In the genomic region with DNA sequence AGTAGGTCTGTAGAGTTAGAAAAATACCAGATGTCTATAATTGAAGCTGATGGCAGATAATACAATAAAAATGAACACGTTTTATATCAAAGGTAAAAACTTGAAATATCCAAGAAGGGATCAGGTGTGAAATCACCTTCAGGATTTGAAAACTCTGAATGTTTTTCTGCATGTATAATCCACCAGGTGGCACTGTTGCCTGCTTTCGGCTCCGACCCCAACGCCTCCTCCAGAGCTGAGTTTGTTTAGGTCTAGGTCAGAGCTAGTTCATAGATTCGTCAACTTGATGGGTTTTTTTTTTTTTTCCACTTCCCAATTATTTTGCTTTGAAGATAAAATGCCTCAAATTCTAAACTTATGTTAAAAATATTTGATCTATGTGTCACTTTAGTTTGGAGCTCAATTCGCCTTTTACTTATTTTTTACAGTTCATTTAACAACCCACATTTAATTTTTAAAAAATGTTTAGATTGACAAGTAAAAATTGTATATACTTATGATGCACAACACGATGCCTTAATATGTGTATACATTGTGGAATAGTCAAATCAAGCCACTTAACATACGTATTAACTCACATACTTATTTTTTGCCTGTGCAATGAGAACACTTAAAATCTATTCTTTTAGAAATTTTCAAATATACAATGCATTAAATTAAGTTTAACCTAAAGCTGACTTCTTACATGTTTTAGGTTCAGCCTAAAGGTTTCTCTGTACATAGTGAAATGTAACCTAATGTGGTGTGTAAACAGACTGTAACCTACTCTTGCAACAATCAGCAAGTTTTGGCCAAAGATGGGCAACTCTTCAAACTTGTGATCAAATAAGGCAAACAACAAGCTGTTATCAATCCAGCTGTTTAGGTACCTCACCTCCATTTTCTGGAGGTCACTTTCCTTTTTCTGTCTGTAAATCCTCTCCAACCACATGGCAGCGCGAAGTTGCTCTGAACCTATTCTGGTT, we compare ENCODE assay signal across 7 cellular contexts. TPM values are rescaled to one million over a fixed set of nuclear protein-coding genes. Genes with fewer than 3 reads are reported as not detected.
DNase-seq lines count a peak whose midpoint lies in the region; ATAC-seq, FAIRE-seq and TF ChIP-seq lines count a peak whose summit lies in the region.

No MANE protein-coding gene starts in this region.

- no peaks in the 10 kb centered on the region for H3K4me1 Mint-ChIP-seq in activated T-helper 17 cell treated with anti-CD3 and anti-CD28 coated beads, Interleukin-2, amount 50 U/mL, for 72 hours

- H3K27ac Mint-ChIP-seq in activated T-helper 17 cell treated with anti-CD3 and anti-CD28 coated beads, Interleukin-2, amount 50 U/mL, for 72 hours, result no peak overlapping the region

- H3K4me3 ChIP-seq in fibroblast of the aortic adventitia (ENCODE audit: low read depth, low read length) (no peak overlapping the region), thoracic aorta (no peak overlapping the region)

- TF ChIP-seq CTCF in GM12873 (IDR thresholded peaks at IDR 0.05; ENCODE audit: insufficient read depth, low read depth, low read length, missing control alignments), result peak; percentile 64
- peak; percentile 77 for TF ChIP-seq CTCF in fibroblast of the aortic adventitia (IDR thresholded peaks at IDR 0.05; ENCODE audit: insufficient read depth, low read length)
- peak; percentile 80 for TF ChIP-seq CTCF in thoracic aorta (IDR thresholded peaks at IDR 0.05)

- peak; percentile 68 for FAIRE-seq in RCC 7860 (lab: Jason Lieb, UNC)

- no peaks in the 10 kb centered on the region for H3K27me3 ChIP-seq in thoracic aorta (replicated peaks; ENCODE audit: insufficient read depth)

- no peak overlapping the region for H3K4me3 Mint-ChIP-seq in activated T-helper 17 cell treated with anti-CD3 and anti-CD28 coated beads, Interleukin-2, amount 50 U/mL, for 72 hours

- H3K36me3 ChIP-seq in thoracic aorta, result no peaks in the 10 kb centered on the region

- peak; percentile 49 for ATAC-seq in activated T-helper 17 cell treated with anti-CD3 and anti-CD28 coated beads, Interleukin-2, amount 50 U/mL, for 72 hours (replicated peaks)
- ATAC-seq in thoracic aorta (ENCODE audit: insufficient number of reproducible peaks, low FRiP score, low read depth), result no peak

- DNase-seq in HUDEP-2 (lab: John Stamatoyannopoulos, UW; ENCODE audit: unreplicated experiment in 76 of 76) (peak in 45 of 76 experiments; percentile 2 to 58 (median 24)), RCC 7860 (ENCODE audit: low spot score) (peak; percentile 15), fibroblast of the aortic adventitia (ENCODE audit: low read depth) (peak; percentile 63), occipital lobe (lab: John Stamatoyannopoulos, UW) (peak; percentile 12), thoracic aorta (ENCODE audit: low spot score) (no peak)

- H3K4me1 ChIP-seq in thoracic aorta (ENCODE audit: control insufficient read depth in 1 of 2, low read depth in 2 of 2), result no peaks in the 10 kb centered on the region

- H3K9me3 Mint-ChIP-seq in activated T-helper 17 cell treated with anti-CD3 and anti-CD28 coated beads, Interleukin-2, amount 50 U/mL, for 72 hours, result peaks cover 3% of the 10 kb centered on the region

- no peaks in the 10 kb centered on the region for H3K36me3 Mint-ChIP-seq in activated T-helper 17 cell treated with anti-CD3 and anti-CD28 coated beads, Interleukin-2, amount 50 U/mL, for 72 hours (ENCODE audit: low read depth)

- H3K27ac ChIP-seq in thoracic aorta, result no peak overlapping the region

- H3K27me3 Mint-ChIP-seq in activated T-helper 17 cell treated with anti-CD3 and anti-CD28 coated beads, Interleukin-2, amount 50 U/mL, for 72 hours, result peaks cover 40% of the 10 kb centered on the region

- H3K9me3 ChIP-seq in thoracic aorta, result peaks cover 11% of the 10 kb centered on the region

RNA-seq across cellular contexts. Expression of gene ENPP4, which starts 39.4 kb away (rescaled TPM):
- 1 to 10 TPM; 7.4 to 9.1 TPM for total RNA-seq in activated T-helper 17 cell treated with anti-CD3 and anti-CD28 coated beads, Interleukin-2, amount 50 U/mL, for 72 hours
- 0.99 and 6.1 TPM in 2 replicates for total RNA-seq in fibroblast of the aortic adventitia (ENCODE audit: low replicate concordance)
- 27.8 TPM for total RNA-seq in occipital lobe
- total RNA-seq in thoracic aorta, result 10 to 100 TPM; 21.8 to 32.2 TPM
